ENCODE assay signal across 8 cellular contexts in genomic region chr1:198156111-198156744, GRCh38. TPM values are rescaled to one million over a fixed set of nuclear protein-coding genes. Genes with fewer than 3 reads are reported as not detected.
DNase-seq lines count a peak whose midpoint lies in the region; ATAC-seq lines count a peak whose summit lies in the region.

No MANE protein-coding gene starts in this region.

- H2BK120ac ChIP-seq in mesendoderm (ENCODE audit: low read depth, low read length): no peak overlapping the region

- DNase-seq in AG20443 (ENCODE audit: low spot score): peak; percentile 63
- DNase-seq in NCI-H748 (lab: John Stamatoyannopoulos, UW; ENCODE audit: unreplicated experiment): peak; percentile 64
- DNase-seq in activated CD4-positive, alpha-beta T cell treated with anti-CD3 and anti-CD28 coated beads, Interleukin-2, amount 50 U/mL, for 48 hours: peak; percentile 80 to 85
- DNase-seq in effector CD8-positive, alpha-beta T cell (lab: John Stamatoyannopoulos, UW): peak; percentile 30
- peak; percentile 89 for DNase-seq in mesendoderm
- peak; percentile 81 for DNase-seq in stimulated activated CD8-positive, alpha-beta memory T cell treated with anti-CD3 and anti-CD28 coated beads, Interleukin-4, amount 100 ng/mL, for 48 hours

- H3K79me1 ChIP-seq in mesendoderm (ENCODE audit: low read length): peaks cover 3% of the 10 kb centered on the region

- peaks cover 3% of the 10 kb centered on the region for H3K4me1 ChIP-seq in mesendoderm (ENCODE audit: control insufficient read depth, low read depth, low read length)

- H3K27me3 ChIP-seq in mesendoderm (ENCODE audit: insufficient read depth, low read length, poor library complexity): no peaks in the 10 kb centered on the region

- H3K4me2 ChIP-seq in mesendoderm (ENCODE audit: low read length): peak overlapping the region; percentile 49

- no peaks in the 10 kb centered on the region for H3K36me3 ChIP-seq in mesendoderm (ENCODE audit: control insufficient read depth, insufficient read depth, low read length)

- no peak overlapping the region for H4K5ac ChIP-seq in mesendoderm (ENCODE audit: low read length)

- H3K56ac ChIP-seq in mesendoderm (ENCODE audit: low read length): peak overlapping the region; percentile 85

- peak overlapping the region; percentile 77 for H3K27ac ChIP-seq in mesendoderm (ENCODE audit: low read depth, low read length)

- peaks cover 16% of the 10 kb centered on the region for H3K79me2 ChIP-seq in mesendoderm (ENCODE audit: control insufficient read depth, insufficient read depth, low read length)

- peak overlapping the region; percentile 86 for H3K4ac ChIP-seq in mesendoderm (ENCODE audit: low read depth, low read length)

- no peak overlapping the region for H2BK15ac ChIP-seq in mesendoderm (replicated peaks; ENCODE audit: low read depth)

- H4K8ac ChIP-seq in mesendoderm (ENCODE audit: low read depth, low read length): no peak overlapping the region

- peak overlapping the region; percentile 95 for H3K18ac ChIP-seq in mesendoderm (ENCODE audit: low read length)

- H2AK5ac ChIP-seq in mesendoderm (ENCODE audit: low read length): no peak overlapping the region

- peak overlapping the region; percentile 58 for H3K9ac ChIP-seq in mesendoderm (ENCODE audit: low read length)

- peak; percentile 20 for ATAC-seq in GM18870 (IDR thresholded peaks at IDR 0.05; ENCODE audit: unreplicated experiment)
- peak; percentile 30 for ATAC-seq in HG03439 (IDR thresholded peaks at IDR 0.05; ENCODE audit: unreplicated experiment)

- peak overlapping the region; percentile 25 for H2BK5ac ChIP-seq in mesendoderm (ENCODE audit: low read length)

- H3K4me3 ChIP-seq in mesendoderm (ENCODE audit: low read length): peak overlapping the region; percentile 49

- no peak overlapping the region for H3K23ac ChIP-seq in mesendoderm (ENCODE audit: low read length)

- no CpG with 5 or more reads among the region's 13 CpGs for WGBS in mesendoderm (ENCODE audit: extremely low coverage, insufficient coverage, low lambda C conversion rate)

RNA-seq across cellular contexts. Expression of gene NEK7, which starts 0.6 kb away (rescaled TPM):
- polyA plus RNA-seq in mesendoderm (2013, experiment 1 of 2): 8.6 TPM
- polyA plus RNA-seq in mesendoderm (2013, experiment 2 of 2): 8.4 TPM

Comparison
In these comparisons a context has a peak if more than half of its experiments do, and no peak if none do; other contexts are left out.
1. Peak in every context shown above with its lines: DNase-seq, ATAC-seq, H3K4me3 ChIP-seq and H3K27ac ChIP-seq.
2. DNase-seq: peak in every context shown above with its lines; median percentile 89 in mesendoderm; 82 in activated CD4-positive, alpha-beta T cell treated with anti-CD3 and anti-CD28 coated beads, Interleukin-2, amount 50 U/mL, for 48 hours; 81 in stimulated activated CD8-positive, alpha-beta memory T cell treated with anti-CD3 and anti-CD28 coated beads, Interleukin-4, amount 100 ng/mL, for 48 hours; 64 in NCI-H748; 63 in AG20443; 30 in effector CD8-positive, alpha-beta T cell.